17 cellular contexts compared by ENCODE assay signal in the genomic region with DNA sequence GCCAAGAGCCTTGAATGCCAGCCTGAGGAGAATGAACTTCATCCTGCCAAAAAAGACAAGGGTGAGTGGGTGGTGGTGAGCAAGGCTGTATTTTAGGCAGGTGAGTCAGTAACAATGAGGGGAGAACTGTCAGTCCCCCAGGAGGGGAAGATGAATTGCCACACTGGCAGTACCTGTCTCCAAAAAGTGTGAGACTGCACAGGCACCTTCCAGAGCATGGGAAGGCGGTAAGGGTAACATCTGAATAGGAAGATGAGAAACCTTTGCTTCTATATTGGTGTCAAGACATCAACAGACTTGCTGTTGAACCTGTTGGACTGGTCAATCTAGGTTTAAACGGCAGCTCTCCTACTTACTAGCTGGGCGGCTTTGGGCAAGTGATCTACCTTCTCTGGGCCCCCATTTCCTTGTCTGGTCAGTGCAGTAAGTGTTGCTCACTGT. TPM values are rescaled to one million over a fixed set of nuclear protein-coding genes. Genes with fewer than 3 reads are reported as not detected.
A peak's percentile ranks its signal among the peaks of the same experiment; 100 is the strongest.
DNase-seq lines count a peak whose midpoint lies in the region; ATAC-seq and TF ChIP-seq lines count a peak whose summit lies in the region.
"Had no signal": no experiment of that assay in that cellular context is flagged by ENCODE, and none has a peak within 500 bp of the region (broad histone marks: within the 10 kb centered on the region; RNA-seq: fewer than 3 reads in every experiment).

No MANE protein-coding gene starts in this region.

- H3K9me3 Mint-ChIP-seq in naive thymus-derived CD4-positive, alpha-beta T cell = no peaks in the 10 kb centered on the region
- H3K9me3 Mint-ChIP-seq: activated naive CD4-positive, alpha-beta T cell treated with anti-CD3 and anti-CD28 coated beads for 36 hours; natural killer cell treated with Interleukin-12 subunit alpha and Interleukin-12 subunit beta and Interleukin-15 and Interleukin-18, amount 100 ng/mL, for 72 hours had no signal

- 92% methylated on average over 3 of the region's 3 CpGs for WGBS in right cardiac atrium
- WGBS in mammary epithelial cell (ENCODE audit: low coverage, missing lambda C conversion rate) = 37% methylated on average over 3 of the region's 3 CpGs

- peaks cover 0 to 23% (median 0%) of the 10 kb centered on the region in 5 donors for H3K36me3 Mint-ChIP-seq in naive thymus-derived CD4-positive, alpha-beta T cell
- H3K36me3 Mint-ChIP-seq: natural killer cell treated with Interleukin-12 subunit alpha and Interleukin-12 subunit beta and Interleukin-15 and Interleukin-18, amount 100 ng/mL, for 72 hours had no signal

- H4K20me1 ChIP-seq in mammary epithelial cell (ENCODE audit: insufficient read depth, low read length) = peaks cover 4% of the 10 kb centered on the region

- no peak overlapping the region for H3K4me3 Mint-ChIP-seq in naive thymus-derived CD4-positive, alpha-beta T cell
- H3K4me3 Mint-ChIP-seq: activated naive CD4-positive, alpha-beta T cell treated with anti-CD3 and anti-CD28 coated beads for 36 hours; natural killer cell treated with Interleukin-12 subunit alpha and Interleukin-12 subunit beta and Interleukin-15 and Interleukin-18, amount 100 ng/mL, for 72 hours had no signal

- no peak for DNase-seq in left ventricle myocardium superior
- DNase-seq in right cardiac atrium = no peak
- peak; percentile 57 for DNase-seq in mammary epithelial cell
- DNase-seq in omental fat pad (ENCODE audit: low spot score) = no peak
- DNase-seq in naive thymus-derived CD4-positive, alpha-beta T cell = no peak
- no peak for DNase-seq in erythroblast (lab: John Stamatoyannopoulos, UW)
- DNase-seq in effector memory CD4-positive, alpha-beta T cell = no peak
- DNase-seq: activated naive CD4-positive, alpha-beta T cell treated with anti-CD3 and anti-CD28 coated beads for 36 hours; central memory CD4-positive, alpha-beta T cell; Kasumi-1; NCI-H2029 treated with DMSO at 0.1 percent for 48 hours; WERI-Rb-1 had no signal

- dilution Hi-C loops in mammary epithelial cell (cut with HindIII; ENCODE audit: low sequenced_read_pairs) = no loop called here

- no peaks in the 10 kb centered on the region for H3K36me3 ChIP-seq in mammary epithelial cell (ENCODE audit: insufficient read depth, low read length)
- H3K36me3 ChIP-seq in naive thymus-derived CD4-positive, alpha-beta T cell (ENCODE audit: control insufficient read depth in 2 of 3, insufficient read depth in 3 of 3, low read length in 3 of 3) = peaks cover 0 to 3% (median 0%) of the 10 kb centered on the region in 3 experiments
- H3K36me3 ChIP-seq in effector memory CD4-positive, alpha-beta T cell (ENCODE audit: control insufficient read depth, insufficient read depth, low read length) = no peaks in the 10 kb centered on the region
- H3K36me3 ChIP-seq: HAP-1, WERI-Rb-1 had no signal

- POLR2A ChIA-PET in naive thymus-derived CD4-positive, alpha-beta T cell (lab: Charles Lee) = no interaction called here

- H3K27ac Mint-ChIP-seq in naive thymus-derived CD4-positive, alpha-beta T cell = no peak overlapping the region
- H3K27ac Mint-ChIP-seq: activated naive CD4-positive, alpha-beta T cell treated with anti-CD3 and anti-CD28 coated beads for 36 hours; natural killer cell treated with Interleukin-12 subunit alpha and Interleukin-12 subunit beta and Interleukin-15 and Interleukin-18, amount 100 ng/mL, for 72 hours had no signal

- H3K9me3 ChIP-seq in right cardiac atrium (ENCODE audit: control insufficient read depth, low read length) (no peaks in the 10 kb centered on the region), mammary epithelial cell (replicated peaks; ENCODE audit: insufficient read depth, low read length) (no peaks in the 10 kb centered on the region)
- no peaks in the 10 kb centered on the region for H3K9me3 ChIP-seq in naive thymus-derived CD4-positive, alpha-beta T cell (ENCODE audit: control insufficient read depth in 2 of 3, low read length in 3 of 3)
- H3K9me3 ChIP-seq in effector memory CD4-positive, alpha-beta T cell (ENCODE audit: control insufficient read depth, low read length) = no peaks in the 10 kb centered on the region
- H3K9me3 ChIP-seq: HAP-1 had no signal

- H3K27me3 Mint-ChIP-seq in naive thymus-derived CD4-positive, alpha-beta T cell = no peaks in the 10 kb centered on the region
- H3K27me3 Mint-ChIP-seq: natural killer cell treated with Interleukin-12 subunit alpha and Interleukin-12 subunit beta and Interleukin-15 and Interleukin-18, amount 100 ng/mL, for 72 hours had no signal

- no peak for TF ChIP-seq POLR2A in erythroblast (IDR thresholded peaks at IDR 0.05; ENCODE audit: low read length)

- no peaks in the 10 kb centered on the region for H3K27me3 ChIP-seq in right cardiac atrium (ENCODE audit: control insufficient read depth, insufficient read depth)
- H3K27me3 ChIP-seq in mammary epithelial cell (ENCODE audit: insufficient read depth, low read length) = no peaks in the 10 kb centered on the region
- no peaks in the 10 kb centered on the region for H3K27me3 ChIP-seq in naive thymus-derived CD4-positive, alpha-beta T cell (ENCODE audit: control insufficient read depth in 2 of 2, insufficient read depth in 2 of 2, low read length in 2 of 2)
- no peaks in the 10 kb centered on the region for H3K27me3 ChIP-seq in effector memory CD4-positive, alpha-beta T cell (replicated peaks; ENCODE audit: control insufficient read depth, insufficient read depth, low read length, poor library complexity, severe bottlenecking)

- no peak overlapping the region for H3K4me3 ChIP-seq in right cardiac atrium (ENCODE audit: low read length)
- no peak overlapping the region for H3K4me3 ChIP-seq in mammary epithelial cell (replicated peaks in 1 of 3; ENCODE audit: insufficient read depth in 1 of 3, low read depth in 2 of 3, low read length in 3 of 3)
- no peak overlapping the region for H3K4me3 ChIP-seq in naive thymus-derived CD4-positive, alpha-beta T cell (ENCODE audit: low read length)
- no peak overlapping the region for H3K4me3 ChIP-seq in effector memory CD4-positive, alpha-beta T cell (ENCODE audit: insufficient read depth, low read depth, low read length, poor library complexity, severe bottlenecking)
- H3K4me3 ChIP-seq: HAP-1, SK-N-MC had no signal

- in situ Hi-C loops in mammary epithelial cell (cut with MboI; ENCODE audit: low sequenced_read_pairs in 2 of 2) = no loop called here

- H3K4me1 Mint-ChIP-seq in naive thymus-derived CD4-positive, alpha-beta T cell = peaks cover 24 to 70% (median 56%) of the 10 kb centered on the region in 7 donors

- H3K4me2 ChIP-seq in mammary epithelial cell (ENCODE audit: insufficient read depth, low read depth, low read length) = peak overlapping the region; percentile 2

- no peak for TF ChIP-seq CTCF in mammary epithelial cell (conservative IDR thresholded peaks at IDR 0.05 in 1 of 2, IDR thresholded peaks at IDR 0.05 in 1 of 2; ENCODE audit: extremely low read depth in 1 of 2, insufficient read depth in 1 of 2, low read depth in 1 of 2, low read length in 2 of 2)
- no peak for TF ChIP-seq CTCF in omental fat pad (IDR thresholded peaks at IDR 0.05)

- no peak overlapping the region for H2AFZ ChIP-seq in mammary epithelial cell (ENCODE audit: low read depth, low read length)

- intact Hi-C loops in left ventricle myocardium superior (cut with micrococcal nuclease) (no loop called here), right cardiac atrium (cut with DNase I) (no loop called here), mammary epithelial cell (cut with micrococcal nuclease) (no loop called here)
- intact Hi-C loops in naive thymus-derived CD4-positive, alpha-beta T cell (cut with micrococcal nuclease) = no loop called here

- H3K9ac ChIP-seq in mammary epithelial cell (ENCODE audit: insufficient read depth, low read length) = no peak overlapping the region

- H3K27ac ChIP-seq in right cardiac atrium (ENCODE audit: low read length) (no peak overlapping the region), mammary epithelial cell (ENCODE audit: insufficient read depth, low read depth, low read length) (no peak overlapping the region)
- H3K27ac ChIP-seq in naive thymus-derived CD4-positive, alpha-beta T cell (ENCODE audit: low read depth, low read length) = no peak overlapping the region
- no peak overlapping the region for H3K27ac ChIP-seq in effector memory CD4-positive, alpha-beta T cell (ENCODE audit: insufficient read depth, low read length, poor library complexity, severe bottlenecking)
- H3K27ac ChIP-seq: SK-N-MC, WERI-Rb-1 had no signal

- H3K4me1 ChIP-seq in right cardiac atrium (ENCODE audit: control insufficient read depth, insufficient read depth, low read length) (peaks cover 23% of the 10 kb centered on the region), mammary epithelial cell (ENCODE audit: insufficient read depth, low read length) (peaks cover 33% of the 10 kb centered on the region)
- H3K4me1 ChIP-seq in naive thymus-derived CD4-positive, alpha-beta T cell (ENCODE audit: control insufficient read depth in 2 of 2, insufficient read depth in 2 of 2, low read length in 2 of 2) = peaks cover 0 to 3% of the 10 kb centered on the region in 2 donors
- no peaks in the 10 kb centered on the region for H3K4me1 ChIP-seq in effector memory CD4-positive, alpha-beta T cell (ENCODE audit: control insufficient read depth, insufficient read depth, low read length, poor library complexity, severe bottlenecking)
- H3K4me1 ChIP-seq: HAP-1 had no signal

- peak; percentile 53 for ATAC-seq in left ventricle myocardium superior
- no peak for ATAC-seq in right cardiac atrium
- peak; percentile 43 for ATAC-seq in omental fat pad (ENCODE audit: low FRiP score)
- no peak for ATAC-seq in naive thymus-derived CD4-positive, alpha-beta T cell
- ATAC-seq in GM21423 (IDR thresholded peaks at IDR 0.05; ENCODE audit: unreplicated experiment) = no peak
- ATAC-seq: natural killer cell treated with Interleukin-12 subunit alpha and Interleukin-12 subunit beta and Interleukin-15 and Interleukin-18, amount 100 ng/mL, for 72 hours; sciatic nerve had no signal

- CTCF ChIA-PET in mammary epithelial cell (lab: Charles Lee; ENCODE audit: low non-redundant PET) = no interaction called here
- CTCF ChIA-PET in naive thymus-derived CD4-positive, alpha-beta T cell (lab: Charles Lee) = interaction anchor here (1.1 kb wide), 1 partner anchor 39 kb away, joined by 3 read pairs; no protein-coding TSS in a partner anchor

- H3K79me2 ChIP-seq in mammary epithelial cell (ENCODE audit: insufficient read depth, low read length) = peaks cover 94% of the 10 kb centered on the region

- BruUV-seq in mammary epithelial cell (replicated peaks; lab: Mats Ljungman, UMichigan) = no TSS peak

RNA-seq across cellular contexts. Expression of gene STK35, which starts 30.9 kb away (rescaled TPM):
- total RNA-seq in left ventricle myocardium superior (15.9 TPM), right cardiac atrium (10 to 100 TPM; 10.8 to 16.5 (median 12.7) TPM), mammary epithelial cell (10 to 100 TPM; 21.1 to 30.0 TPM), omental fat pad (10 to 100 TPM; 21.6 to 30.0 (median 24.7) TPM)
- polyA plus RNA-seq in right cardiac atrium (7.8 TPM), mammary epithelial cell (16.0 TPM)
- polyA minus RNA-seq in mammary epithelial cell = 26.9 TPM
- total RNA-seq in naive thymus-derived CD4-positive, alpha-beta T cell = 10 to 100 TPM; 15.9 to 19.0 (median 18.2) TPM
- 1 to 10 TPM; 5.3 to 7.2 TPM for polyA plus RNA-seq in naive thymus-derived CD4-positive, alpha-beta T cell

Comparison
In these comparisons a context has a peak if more than half of its experiments do, and no peak if none do; other contexts are left out.
1. ATAC-seq: peak in left ventricle myocardium superior (single experiment) and omental fat pad (single experiment); none in right cardiac atrium (0 of 2), naive thymus-derived CD4-positive, alpha-beta T cell (single experiment) and GM21423 (single experiment).